ENCODE assay signal across 1 cellular context in the genomic region with DNA sequence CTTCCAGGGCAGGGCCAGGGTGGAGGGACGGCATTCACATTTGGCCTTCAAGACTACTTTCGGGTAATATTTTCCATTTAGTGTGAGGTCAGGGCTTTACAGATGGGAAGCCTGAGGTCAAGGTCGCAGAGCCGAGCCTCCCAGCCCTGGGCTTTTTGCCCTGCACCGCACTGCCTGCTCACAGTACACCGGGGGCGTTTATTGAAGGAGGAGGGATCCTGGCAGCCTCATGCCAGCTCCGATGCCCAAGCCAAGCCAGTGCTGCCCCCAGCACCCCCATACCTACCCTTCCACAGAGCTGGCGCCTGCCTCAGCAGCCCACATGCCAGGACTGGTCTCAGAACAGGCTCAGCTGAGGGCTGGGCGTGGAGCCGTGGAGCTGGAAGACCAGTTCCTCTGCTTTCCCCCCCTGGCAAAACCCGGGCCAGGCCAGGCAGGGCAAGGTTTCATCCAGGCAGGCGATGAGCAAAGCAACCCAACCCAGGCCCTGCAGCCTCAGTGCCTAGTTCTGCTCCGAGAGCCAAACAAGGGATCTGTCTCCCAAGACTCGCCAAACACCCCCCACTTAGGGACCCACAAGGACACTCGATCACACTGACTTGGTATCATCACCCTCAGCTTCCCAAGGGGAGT.
A peak's percentile ranks its signal among the peaks of the same experiment; 100 is the strongest.
TF ChIP-seq lines count a peak whose summit lies in the region.

No MANE protein-coding gene starts in this region.

TF ChIP-seq in HepG2, 621 proteins besides CTCF, POLR2A, EP300 and RAD21 (continued from another document):
- TF ChIP-seq, protein P1, sequence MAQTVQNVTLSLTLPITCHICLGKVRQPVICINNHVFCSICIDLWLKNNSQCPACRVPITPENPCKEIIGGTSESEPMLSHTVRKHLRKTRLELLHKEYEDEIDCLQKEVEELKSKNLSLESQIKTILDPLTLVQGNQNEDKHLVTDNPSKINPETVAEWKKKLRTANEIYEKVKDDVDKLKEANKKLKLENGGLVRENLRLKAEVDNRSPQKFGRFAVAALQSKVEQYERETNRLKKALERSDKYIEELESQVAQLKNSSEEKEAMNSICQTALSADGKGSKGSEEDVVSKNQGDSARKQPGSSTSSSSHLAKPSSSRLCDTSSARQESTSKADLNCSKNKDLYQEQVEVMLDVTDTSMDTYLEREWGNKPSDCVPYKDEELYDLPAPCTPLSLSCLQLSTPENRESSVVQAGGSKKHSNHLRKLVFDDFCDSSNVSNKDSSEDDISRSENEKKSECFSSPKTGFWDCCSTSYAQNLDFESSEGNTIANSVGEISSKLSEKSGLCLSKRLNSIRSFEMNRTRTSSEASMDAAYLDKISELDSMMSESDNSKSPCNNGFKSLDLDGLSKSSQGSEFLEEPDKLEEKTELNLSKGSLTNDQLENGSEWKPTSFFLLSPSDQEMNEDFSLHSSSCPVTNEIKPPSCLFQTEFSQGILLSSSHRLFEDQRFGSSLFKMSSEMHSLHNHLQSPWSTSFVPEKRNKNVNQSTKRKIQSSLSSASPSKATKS (CRISPR knock-in tag; IDR thresholded peaks at IDR 0.05), result no peak
- TF ChIP-seq MLLT10 (CRISPR knock-in tag; IDR thresholded peaks at IDR 0.05), result no peak
- TF ChIP-seq ZNF792 (CRISPR knock-in tag; IDR thresholded peaks at IDR 0.05), result no peak
- TF ChIP-seq ZNF333 (CRISPR knock-in tag; IDR thresholded peaks at IDR 0.05; ENCODE audit: borderline replicate concordance), result no peak
- TF ChIP-seq, protein P2, sequence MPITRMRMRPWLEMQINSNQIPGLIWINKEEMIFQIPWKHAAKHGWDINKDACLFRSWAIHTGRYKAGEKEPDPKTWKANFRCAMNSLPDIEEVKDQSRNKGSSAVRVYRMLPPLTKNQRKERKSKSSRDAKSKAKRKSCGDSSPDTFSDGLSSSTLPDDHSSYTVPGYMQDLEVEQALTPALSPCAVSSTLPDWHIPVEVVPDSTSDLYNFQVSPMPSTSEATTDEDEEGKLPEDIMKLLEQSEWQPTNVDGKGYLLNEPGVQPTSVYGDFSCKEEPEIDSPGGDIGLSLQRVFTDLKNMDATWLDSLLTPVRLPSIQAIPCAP (CRISPR knock-in tag; IDR thresholded peaks at IDR 0.05; ENCODE audit: low read depth), result no peak
- TF ChIP-seq NCOA5 (CRISPR knock-in tag; IDR thresholded peaks at IDR 0.05), result no peak
- TF ChIP-seq, protein P3, sequence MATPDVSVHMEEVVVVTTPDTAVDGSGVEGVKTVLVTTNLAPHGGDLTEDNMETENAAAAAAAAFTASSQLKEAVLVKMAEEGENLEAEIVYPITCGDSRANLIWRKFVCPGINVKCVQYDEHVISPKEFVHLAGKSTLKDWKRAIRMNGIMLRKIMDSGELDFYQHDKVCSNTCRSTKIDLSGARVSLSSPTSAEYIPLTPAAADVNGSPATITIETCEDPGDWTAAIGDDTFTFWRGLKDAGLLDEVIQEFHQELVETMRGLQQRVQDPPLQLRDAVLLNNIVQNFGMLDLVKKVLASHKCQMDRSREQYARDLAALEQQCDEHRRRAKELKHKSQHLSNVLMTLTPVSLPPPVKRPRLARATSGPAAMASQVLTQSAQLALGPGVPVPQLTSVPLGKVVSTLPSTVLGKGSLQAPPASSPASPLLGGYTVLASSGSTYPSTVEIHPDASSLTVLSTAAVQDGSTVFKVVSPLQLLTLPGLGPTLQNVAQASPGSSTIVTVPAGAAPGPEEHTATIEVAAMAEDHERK (CRISPR knock-in tag; IDR thresholded peaks at IDR 0.05; ENCODE audit: low read depth), result no peak
- TF ChIP-seq, protein P4, sequence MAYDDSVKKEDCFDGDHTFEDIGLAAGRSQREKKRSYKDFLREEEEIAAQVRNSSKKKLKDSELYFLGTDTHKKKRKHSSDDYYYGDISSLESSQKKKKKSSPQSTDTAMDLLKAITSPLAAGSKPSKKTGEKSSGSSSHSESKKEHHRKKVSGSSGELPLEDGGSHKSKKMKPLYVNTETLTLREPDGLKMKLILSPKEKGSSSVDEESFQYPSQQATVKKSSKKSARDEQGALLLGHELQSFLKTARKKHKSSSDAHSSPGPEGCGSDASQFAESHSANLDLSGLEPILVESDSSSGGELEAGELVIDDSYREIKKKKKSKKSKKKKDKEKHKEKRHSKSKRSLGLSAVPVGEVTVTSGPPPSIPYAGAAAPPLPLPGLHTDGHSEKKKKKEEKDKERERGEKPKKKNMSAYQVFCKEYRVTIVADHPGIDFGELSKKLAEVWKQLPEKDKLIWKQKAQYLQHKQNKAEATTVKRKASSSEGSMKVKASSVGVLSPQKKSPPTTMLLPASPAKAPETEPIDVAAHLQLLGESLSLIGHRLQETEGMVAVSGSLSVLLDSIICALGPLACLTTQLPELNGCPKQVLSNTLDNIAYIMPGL (CRISPR knock-in tag; IDR thresholded peaks at IDR 0.05; ENCODE audit: borderline replicate concordance in 1 of 2, low read depth in 1 of 2), result no peak
- TF ChIP-seq, protein P5, sequence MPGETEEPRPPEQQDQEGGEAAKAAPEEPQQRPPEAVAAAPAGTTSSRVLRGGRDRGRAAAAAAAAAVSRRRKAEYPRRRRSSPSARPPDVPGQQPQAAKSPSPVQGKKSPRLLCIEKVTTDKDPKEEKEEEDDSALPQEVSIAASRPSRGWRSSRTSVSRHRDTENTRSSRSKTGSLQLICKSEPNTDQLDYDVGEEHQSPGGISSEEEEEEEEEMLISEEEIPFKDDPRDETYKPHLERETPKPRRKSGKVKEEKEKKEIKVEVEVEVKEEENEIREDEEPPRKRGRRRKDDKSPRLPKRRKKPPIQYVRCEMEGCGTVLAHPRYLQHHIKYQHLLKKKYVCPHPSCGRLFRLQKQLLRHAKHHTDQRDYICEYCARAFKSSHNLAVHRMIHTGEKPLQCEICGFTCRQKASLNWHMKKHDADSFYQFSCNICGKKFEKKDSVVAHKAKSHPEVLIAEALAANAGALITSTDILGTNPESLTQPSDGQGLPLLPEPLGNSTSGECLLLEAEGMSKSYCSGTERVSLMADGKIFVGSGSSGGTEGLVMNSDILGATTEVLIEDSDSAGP (CRISPR knock-in tag; IDR thresholded peaks at IDR 0.05; ENCODE audit: borderline replicate concordance), result peak; percentile 51; the same call in 1 of the 2 replicates
